Comparison of ENCODE assay signal across 8 cellular contexts in the genomic region with DNA sequence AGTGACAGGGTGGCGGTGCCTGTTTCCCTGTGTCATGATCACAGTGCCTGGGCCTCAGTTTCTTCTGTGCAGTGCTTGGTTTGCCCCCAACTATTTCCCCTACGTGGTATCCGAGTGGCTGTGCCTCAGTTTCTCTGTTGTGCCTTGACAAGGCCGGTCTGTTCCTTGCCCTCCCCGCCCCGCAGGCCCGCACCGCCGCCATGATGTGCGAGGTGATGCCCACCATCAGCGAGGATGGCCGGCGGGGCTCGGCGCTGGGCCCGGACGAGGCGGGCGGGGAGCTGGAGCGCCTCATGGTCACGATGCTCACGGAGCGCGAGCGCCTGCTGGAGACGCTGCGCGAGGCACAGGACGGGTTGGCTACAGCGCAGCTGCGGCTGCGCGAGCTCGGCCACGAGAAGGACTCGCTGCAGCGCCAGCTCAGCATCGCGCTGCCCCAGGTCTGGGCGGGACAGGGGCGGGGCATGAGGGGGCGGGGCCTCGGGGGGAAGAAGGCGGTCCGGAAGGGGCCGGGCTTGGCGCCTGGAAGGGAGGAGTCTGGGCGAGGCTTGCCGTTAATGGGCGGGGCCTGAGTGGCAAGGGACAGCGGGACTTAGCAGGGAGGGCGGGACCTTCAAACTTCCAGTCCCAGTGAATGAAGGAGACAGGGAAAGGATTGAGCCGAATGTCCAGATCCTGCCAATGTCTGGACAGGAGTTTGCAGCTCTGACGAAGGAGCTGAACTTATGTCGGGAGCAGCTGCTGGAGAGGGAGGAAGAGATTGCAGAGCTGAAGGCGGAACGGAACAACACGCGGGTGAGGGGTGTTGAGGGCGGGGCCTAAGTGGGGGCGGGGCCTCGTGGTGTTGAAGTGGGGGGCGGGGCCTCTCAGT. TPM values are rescaled to one million over a fixed set of nuclear protein-coding genes. Genes with fewer than 3 reads are reported as not detected.
A peak's percentile ranks its signal among the peaks of the same experiment; 100 is the strongest.
DNase-seq lines count a peak whose midpoint lies in the region; ATAC-seq and TF ChIP-seq lines count a peak whose summit lies in the region.

No MANE protein-coding gene starts in this region.

- H3K27ac Mint-ChIP-seq in activated naive CD8-positive, alpha-beta T cell treated with anti-CD3 and anti-CD28 coated beads, Interleukin-2, amount 10 ng/mL, durations not matched to agents 7 days and 5 days, result peak overlapping the region; percentile 81

- TF ChIP-seq CTCF in cardiac muscle cell (IDR thresholded peaks at IDR 0.05; ENCODE audit: low read depth, low read length) (peak; percentile 17), transverse colon (IDR thresholded peaks at IDR 0.05) (peak in 4 of 5 experiments; percentile 14 to 58 (median 29))

- H3K4me1 ChIP-seq in cardiac muscle cell (ENCODE audit: low read depth) (peaks cover 6% of the 10 kb centered on the region), transverse colon (peaks cover 6 to 34% (median 16%) of the 10 kb centered on the region in 4 donors)

- intact Hi-C loops in transverse colon (cut with DNase I; ENCODE audit: low total_unique reads), result no loop called here

- H3K4me1 Mint-ChIP-seq in activated naive CD8-positive, alpha-beta T cell treated with anti-CD3 and anti-CD28 coated beads, Interleukin-2, amount 10 ng/mL, durations not matched to agents 7 days and 5 days, result peaks cover 8% of the 10 kb centered on the region

- WGBS in transverse colon (ENCODE audit: low coverage in 1 of 2), 2 donors, result 0 to 3% methylated on average over 11 to 58 of the region's 63 CpGs

- no peak for TF ChIP-seq EP300 in transverse colon (IDR thresholded peaks at IDR 0.05; ENCODE audit: low read depth)

- in situ Hi-C loops in transverse colon (cut with MboI; ENCODE audit: low pct_ligation_motif_present in 1 of 4, low pct_unique_long_range_greater_than_20kb in 1 of 4, low sequenced_read_pairs in 3 of 4), result no loop called here

- H3K36me3 ChIP-seq in cardiac muscle cell (no peaks in the 10 kb centered on the region), transverse colon (no peaks in the 10 kb centered on the region)

- H3K27ac ChIP-seq in cardiac muscle cell, result no peak overlapping the region
- peak overlapping the region; percentile 65 to 78 (median 76) for H3K27ac ChIP-seq in transverse colon

- H3K9me3 Mint-ChIP-seq in activated naive CD8-positive, alpha-beta T cell treated with anti-CD3 and anti-CD28 coated beads, Interleukin-2, amount 10 ng/mL, durations not matched to agents 7 days and 5 days, result no peaks in the 10 kb centered on the region

- POLR2A ChIA-PET in activated naive CD8-positive, alpha-beta T cell treated with anti-CD3 and anti-CD28 coated beads, Interleukin-2, amount 10 ng/mL, durations not matched to agents 7 days and 5 days (lab: Charles Lee), result interaction anchor here (0.6 to 2.3 kb wide), 3 partner anchors 10 to 21 kb away, joined by 3 to 11 read pairs (median 4); a partner anchor contains a TSS

- H3K4me3 Mint-ChIP-seq in activated naive CD8-positive, alpha-beta T cell treated with anti-CD3 and anti-CD28 coated beads, Interleukin-2, amount 10 ng/mL, durations not matched to agents 7 days and 5 days, result peak overlapping the region; percentile 90

- no peaks in the 10 kb centered on the region for H3K36me3 Mint-ChIP-seq in activated naive CD8-positive, alpha-beta T cell treated with anti-CD3 and anti-CD28 coated beads, Interleukin-2, amount 10 ng/mL, durations not matched to agents 7 days and 5 days

- peak overlapping the region; percentile 14 for H3K4me3 ChIP-seq in cardiac muscle cell
- peak overlapping the region in 3 of 4 donors; percentile 11 to 41 (median 21) for H3K4me3 ChIP-seq in transverse colon

- DNase-seq in NCI-H1105 (lab: John Stamatoyannopoulos, UW), result peak; percentile 93
- DNase-seq in SKM-1 treated with dmso at 0.1 percent for 144 hours (lab: John Stamatoyannopoulos, UW; ENCODE audit: unreplicated experiment), result peak; percentile 91
- DNase-seq in activated naive CD8-positive, alpha-beta T cell treated with anti-CD3 and anti-CD28 coated beads, Interleukin-2, amount 10 ng/mL, durations not matched to agents 7 days and 5 days, result peak; percentile 96
- peak; percentile 98 to 99 for DNase-seq in cardiac muscle cell (ENCODE audit: low read depth in 1 of 2, low spot score in 1 of 2)
- DNase-seq in pons (ENCODE audit: low spot score), result peak; percentile 97
- DNase-seq in transverse colon, result peak; percentile 98

- H3K9me3 ChIP-seq in cardiac muscle cell (ENCODE audit: low read depth) (no peaks in the 10 kb centered on the region), transverse colon (no peaks in the 10 kb centered on the region)

- H3K27me3 Mint-ChIP-seq in activated naive CD8-positive, alpha-beta T cell treated with anti-CD3 and anti-CD28 coated beads, Interleukin-2, amount 10 ng/mL, durations not matched to agents 7 days and 5 days, result peaks cover 8% of the 10 kb centered on the region

- peak; percentile 93 for ATAC-seq in HG02642 (IDR thresholded peaks at IDR 0.05; ENCODE audit: poor library complexity, unreplicated experiment)
- ATAC-seq in activated naive CD8-positive, alpha-beta T cell treated with anti-CD3 and anti-CD28 coated beads, Interleukin-2, amount 10 ng/mL, durations not matched to agents 7 days and 5 days (ENCODE audit: low read depth), result peak; percentile 98

- H3K27me3 ChIP-seq in cardiac muscle cell, result no peaks in the 10 kb centered on the region
- no peaks in the 10 kb centered on the region for H3K27me3 ChIP-seq in transverse colon

- TF ChIP-seq POLR2A in GM10847 (IDR thresholded peaks at IDR 0.05; ENCODE audit: extremely low read depth, insufficient read length) (peak; percentile 40), transverse colon (IDR thresholded peaks at IDR 0.05) (no peak)

RNA-seq across cellular contexts. Expression of a gene that starts 8.6 kb away (rescaled TPM):
- 1 to 10 TPM; 3.6 to 4.6 TPM for total RNA-seq in activated naive CD8-positive, alpha-beta T cell treated with anti-CD3 and anti-CD28 coated beads, Interleukin-2, amount 10 ng/mL, durations not matched to agents 7 days and 5 days
- total RNA-seq in cardiac muscle cell (27.3 and 30.4 TPM in 2 replicates), transverse colon (100 to 1,000 TPM in 1 of 4 donors, 10 to 100 TPM in 3; 18.6 to 106 (median 19.9) TPM)
- polyA plus RNA-seq in cardiac muscle cell, result 29.3 and 32.5 TPM in 2 replicates

RNA-seq across cellular contexts. Expression of a gene that starts 9.0 kb away (rescaled TPM):
- total RNA-seq in activated naive CD8-positive, alpha-beta T cell treated with anti-CD3 and anti-CD28 coated beads, Interleukin-2, amount 10 ng/mL, durations not matched to agents 7 days and 5 days, result 1 to 10 TPM; 1.3 to 1.7 TPM
- 2.1 and 12.5 TPM in 2 replicates for total RNA-seq in cardiac muscle cell
- 3.7 and 9.6 TPM in 2 replicates for polyA plus RNA-seq in cardiac muscle cell
- 10 to 100 TPM in 1 of 4 donors, 1 to 10 TPM in 2, not detected in 1; 7.5 to 12.5 (median 8.2) TPM for total RNA-seq in transverse colon

RNA-seq across cellular contexts. Expression of a gene that starts 13.7 kb away (rescaled TPM):
- 10 to 100 TPM in 1 of 2 experiments, 1 to 10 TPM in 1; 8.9 to 10.1 TPM for total RNA-seq in activated naive CD8-positive, alpha-beta T cell treated with anti-CD3 and anti-CD28 coated beads, Interleukin-2, amount 10 ng/mL, durations not matched to agents 7 days and 5 days
- total RNA-seq in cardiac muscle cell, result 20.0 and 24.5 TPM in 2 replicates
- 34.6 and 37.8 TPM in 2 replicates for polyA plus RNA-seq in cardiac muscle cell
- total RNA-seq in transverse colon, result 10 to 100 TPM; 14.2 to 92.8 (median 39.8) TPM

RNA-seq across cellular contexts. Expression of a gene that starts 27.3 kb away (rescaled TPM):
- total RNA-seq in activated naive CD8-positive, alpha-beta T cell treated with anti-CD3 and anti-CD28 coated beads, Interleukin-2, amount 10 ng/mL, durations not matched to agents 7 days and 5 days, result not detected
- total RNA-seq in cardiac muscle cell (255 and 389 TPM in 2 replicates), transverse colon (under 1 TPM in 2 of 4 donors, not detected in 2; 0.16 to 0.82 TPM)
- polyA plus RNA-seq in cardiac muscle cell, result 184 and 255 TPM in 2 replicates

RNA-seq across cellular contexts. Expression of a gene that starts 29.7 kb away (rescaled TPM):
- total RNA-seq in activated naive CD8-positive, alpha-beta T cell treated with anti-CD3 and anti-CD28 coated beads, Interleukin-2, amount 10 ng/mL, durations not matched to agents 7 days and 5 days, result under 1 TPM; 0.19 to 0.34 TPM
- 51.3 and 106 TPM in 2 replicates for total RNA-seq in cardiac muscle cell
- 74.2 and 119 TPM in 2 replicates for polyA plus RNA-seq in cardiac muscle cell
- total RNA-seq in transverse colon, result 100 to 1,000 TPM; 247 to 884 (median 568) TPM
